Comparison of ENCODE assay signal across 30 cellular contexts in the genomic region with DNA sequence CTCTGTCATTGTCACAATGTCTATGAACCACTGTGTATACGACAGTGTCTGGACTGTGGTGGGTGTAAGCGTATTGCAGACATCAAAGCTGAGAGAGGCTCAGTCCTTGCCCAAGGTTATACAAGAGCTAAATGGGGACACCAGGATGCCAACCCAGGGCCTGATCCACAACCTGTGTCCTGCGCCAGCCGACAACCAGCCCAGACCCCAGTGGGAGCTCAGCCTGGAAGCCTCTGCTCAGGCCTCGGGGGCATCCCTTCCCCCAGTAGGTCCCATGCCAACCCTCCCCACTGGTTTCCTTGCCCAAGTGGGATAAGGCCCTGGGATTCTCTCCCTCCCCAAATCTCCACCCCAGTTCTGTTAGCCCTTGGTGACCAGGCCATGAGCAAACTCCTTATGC.
"Had no signal": no experiment of that assay in that cellular context is flagged by ENCODE, and none has a peak within 500 bp of the region (broad histone marks: within the 10 kb centered on the region; RNA-seq: fewer than 3 reads in every experiment).

No MANE protein-coding gene starts in this region.

- DNase-seq: activated CD4-positive, alpha-beta memory T cell treated with anti-CD3 and anti-CD28 coated beads for 36 hours; activated CD4-positive, alpha-beta T cell treated with anti-CD3 and anti-CD28 coated beads, Interleukin-2, amount 10 ng/mL, durations not matched to agents 24 days and 14 days; activated CD4-positive, CD25-positive, alpha-beta regulatory T cell treated with anti-CD3 and anti-CD28 coated beads, Interleukin-2, amount 50 U/mL, for 72 hours; activated CD8-positive, alpha-beta memory T cell treated with anti-CD3 and anti-CD28 coated beads, Interleukin-2, amount 50 U/mL, for 4 hours; activated effector memory CD4-positive, alpha-beta T cell treated with anti-CD3 and anti-CD28 coated beads, Interleukin-2, amount 50 U/mL, for 16 hours; activated naive CD4-positive, alpha-beta T cell treated with anti-CD3 and anti-CD28 coated beads for 36 hours; activated naive CD8-positive, alpha-beta T cell treated with anti-CD3 and anti-CD28 coated beads for 36 hours; activated T-cell treated with anti-CD3 and anti-CD28 coated beads, Interleukin-2, amount 50 U/mL, for 1 hour; adrenal gland; brain microvascular endothelial cell; caudate nucleus; endodermal cell; foreskin keratinocyte; naive thymus-derived CD8-positive, alpha-beta T cell; ovary; retina; sigmoid colon; small intestine; stimulated activated CD4-positive, alpha-beta T cell treated with anti-CD3 and anti-CD28 coated beads, Interleukin-1b, Interleukin-23, amount 100 ng/mL, for 48 hours; stimulated activated naive B cell treated with anti-CD40 and anti-IgM and Interleukin-4, amounts not matched to agents 10 μg/mL and 1 μg/mL and 100 μg/mL, for 72 hours; stomach; T-helper 17 cell; T1000; transverse colon had no signal

- H3K27ac Mint-ChIP-seq: activated CD4-positive, alpha-beta memory T cell treated with anti-CD3 and anti-CD28 coated beads for 36 hours; activated CD4-positive, alpha-beta T cell treated with anti-CD3 and anti-CD28 coated beads, Interleukin-2, amount 10 ng/mL, durations not matched to agents 24 days and 14 days; activated naive CD4-positive, alpha-beta T cell treated with anti-CD3 and anti-CD28 coated beads for 36 hours; activated naive CD8-positive, alpha-beta T cell treated with anti-CD3 and anti-CD28 coated beads for 36 hours; activated T-helper 1 cell treated with anti-CD3 and anti-CD28 coated beads, Interleukin-12 subunit alpha, Interleukin-12 subunit beta, Interleukin-2, Interleukin-4 antibody, amounts not matched to agents 30 ng/mL and 10 ng/mL and 1 ng/mL, durations not matched to agents 14 hours and 24 hours and 36 hours; dendritic cell treated with granulocyte-macrophage colony-stimulating factor and Interleukin-4, amounts not matched to agents 40 ng/mL and 50 ng/mL, for 4 days; endodermal cell; memory B cell; naive thymus-derived CD8-positive, alpha-beta T cell; stimulated activated naive B cell treated with anti-CD40 and anti-IgM and Interleukin-4, amounts not matched to agents 10 μg/mL and 1 μg/mL and 100 μg/mL, for 72 hours; T-helper 17 cell had no signal

- H3K36me3 Mint-ChIP-seq: activated CD4-positive, alpha-beta memory T cell treated with anti-CD3 and anti-CD28 coated beads for 36 hours; activated naive CD8-positive, alpha-beta T cell treated with anti-CD3 and anti-CD28 coated beads for 36 hours; memory B cell; naive thymus-derived CD8-positive, alpha-beta T cell; stimulated activated naive B cell treated with anti-CD40 and anti-IgM and Interleukin-4, amounts not matched to agents 10 μg/mL and 1 μg/mL and 100 μg/mL, for 72 hours had no signal

- H3K4me1 Mint-ChIP-seq: activated CD4-positive, alpha-beta T cell treated with anti-CD3 and anti-CD28 coated beads, Interleukin-2, amount 10 ng/mL, durations not matched to agents 24 days and 14 days; activated naive CD8-positive, alpha-beta T cell treated with anti-CD3 and anti-CD28 coated beads for 36 hours had no signal

- H3K4me3 ChIP-seq: adrenal gland, esophagus muscularis mucosa, heart left ventricle, ovary, prostate gland, sigmoid colon, stomach, transverse colon had no signal

- H3K27ac ChIP-seq: adrenal gland, brain microvascular endothelial cell, esophagus muscularis mucosa, foreskin keratinocyte, heart left ventricle, ovary, prostate gland, sigmoid colon, stomach, transverse colon had no signal

- ATAC-seq: foreskin keratinocyte; heart left ventricle; naive thymus-derived CD8-positive, alpha-beta T cell; stimulated activated naive B cell treated with anti-CD40 and anti-IgM and Interleukin-4, amounts not matched to agents 10 μg/mL and 1 μg/mL and 100 μg/mL, for 72 hours; T-helper 17 cell had no signal

- H3K27me3 ChIP-seq: adrenal gland, brain microvascular endothelial cell, esophagus muscularis mucosa, foreskin keratinocyte, heart left ventricle, ovary, sigmoid colon, stomach, transverse colon had no signal

- H3K4me3 Mint-ChIP-seq: activated CD4-positive, alpha-beta memory T cell treated with anti-CD3 and anti-CD28 coated beads for 36 hours; activated CD4-positive, alpha-beta T cell treated with anti-CD3 and anti-CD28 coated beads, Interleukin-2, amount 10 ng/mL, durations not matched to agents 24 days and 14 days; activated naive CD4-positive, alpha-beta T cell treated with anti-CD3 and anti-CD28 coated beads for 36 hours; activated naive CD8-positive, alpha-beta T cell treated with anti-CD3 and anti-CD28 coated beads for 36 hours; activated T-helper 1 cell treated with anti-CD3 and anti-CD28 coated beads, Interleukin-12 subunit alpha, Interleukin-12 subunit beta, Interleukin-2, Interleukin-4 antibody, amounts not matched to agents 30 ng/mL and 10 ng/mL and 1 ng/mL, durations not matched to agents 14 hours and 24 hours and 36 hours; dendritic cell treated with granulocyte-macrophage colony-stimulating factor and Interleukin-4, amounts not matched to agents 40 ng/mL and 50 ng/mL, for 4 days; endodermal cell; memory B cell; naive thymus-derived CD8-positive, alpha-beta T cell; stimulated activated naive B cell treated with anti-CD40 and anti-IgM and Interleukin-4, amounts not matched to agents 10 μg/mL and 1 μg/mL and 100 μg/mL, for 72 hours; T-helper 17 cell had no signal

- H3K9me3 Mint-ChIP-seq: activated CD4-positive, alpha-beta memory T cell treated with anti-CD3 and anti-CD28 coated beads for 36 hours; activated CD4-positive, alpha-beta T cell treated with anti-CD3 and anti-CD28 coated beads, Interleukin-2, amount 10 ng/mL, durations not matched to agents 24 days and 14 days; activated naive CD4-positive, alpha-beta T cell treated with anti-CD3 and anti-CD28 coated beads for 36 hours; activated naive CD8-positive, alpha-beta T cell treated with anti-CD3 and anti-CD28 coated beads for 36 hours; activated T-helper 1 cell treated with anti-CD3 and anti-CD28 coated beads, Interleukin-12 subunit alpha, Interleukin-12 subunit beta, Interleukin-2, Interleukin-4 antibody, amounts not matched to agents 30 ng/mL and 10 ng/mL and 1 ng/mL, durations not matched to agents 14 hours and 24 hours and 36 hours; dendritic cell treated with granulocyte-macrophage colony-stimulating factor and Interleukin-4, amounts not matched to agents 40 ng/mL and 50 ng/mL, for 4 days; endodermal cell; memory B cell; naive thymus-derived CD8-positive, alpha-beta T cell; stimulated activated naive B cell treated with anti-CD40 and anti-IgM and Interleukin-4, amounts not matched to agents 10 μg/mL and 1 μg/mL and 100 μg/mL, for 72 hours had no signal

- H3K9me3 ChIP-seq: adrenal gland, esophagus muscularis mucosa, heart left ventricle, ovary, prostate gland, sigmoid colon, stomach, transverse colon had no signal

- H3K36me3 ChIP-seq: adrenal gland, esophagus muscularis mucosa, ovary, prostate gland, sigmoid colon, stomach, transverse colon had no signal

- H3K27me3 Mint-ChIP-seq: activated CD4-positive, alpha-beta memory T cell treated with anti-CD3 and anti-CD28 coated beads for 36 hours; activated naive CD8-positive, alpha-beta T cell treated with anti-CD3 and anti-CD28 coated beads for 36 hours had no signal

- H3K4me1 ChIP-seq: adrenal gland, foreskin keratinocyte, prostate gland had no signal
